In the genomic region with DNA sequence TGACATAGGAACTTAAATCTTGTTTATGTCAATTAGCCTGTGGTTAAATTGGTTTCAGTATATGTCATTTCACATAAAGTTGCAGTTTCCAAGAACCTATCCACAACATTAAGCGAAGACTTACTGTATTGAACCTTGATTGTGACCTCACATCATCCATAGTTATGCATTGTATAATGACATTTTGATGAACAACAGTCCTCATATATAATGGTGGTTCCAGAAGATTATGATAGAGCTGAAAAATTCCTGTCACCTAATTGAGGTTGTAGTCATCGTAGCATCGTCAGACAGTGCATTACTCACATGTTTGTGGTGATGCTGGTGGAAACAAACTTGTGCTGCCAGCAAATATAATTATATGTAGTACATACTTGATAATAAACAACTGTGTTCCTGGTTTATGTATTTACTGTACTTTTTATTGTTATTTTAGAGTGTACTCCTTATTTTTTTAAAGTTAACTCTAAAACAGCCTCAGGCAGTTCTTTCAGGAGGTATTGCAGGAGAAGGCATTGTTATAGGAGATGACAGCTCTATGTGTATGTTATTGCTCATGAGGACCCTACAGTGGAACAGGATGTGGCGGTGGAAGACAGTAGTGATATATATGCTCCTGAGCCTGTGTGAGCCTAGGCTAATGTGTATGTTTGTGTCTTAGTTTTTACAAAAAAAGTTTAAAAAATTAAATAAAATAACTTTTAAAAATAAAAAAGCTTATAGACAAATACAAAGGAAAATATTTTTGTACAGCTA, we compare ENCODE assay signal across 11 cellular contexts. TPM values are rescaled to one million over a fixed set of nuclear protein-coding genes. Genes with fewer than 3 reads are reported as not detected.
DNase-seq lines count a peak whose midpoint lies in the region; ATAC-seq, FAIRE-seq and TF ChIP-seq lines count a peak whose summit lies in the region.
"Had no signal": no experiment of that assay in that cellular context is flagged by ENCODE, and none has a peak within 500 bp of the region (broad histone marks: within the 10 kb centered on the region; RNA-seq: fewer than 3 reads in every experiment).

No MANE protein-coding gene starts in this region.

- H3K4me1 Mint-ChIP-seq in stimulated activated memory B cell treated with anti-CD40 and anti-IgM and Interleukin-4, amounts not matched to agents 10 μg/mL and 1 μg/mL and 100 μg/mL, for 72 hours, result peaks cover 21% of the 10 kb centered on the region

- peaks cover 3% of the 10 kb centered on the region for H3K4me1 ChIP-seq in GM12878 (ENCODE audit: control insufficient read depth, insufficient read depth, low read length)

- no peaks in the 10 kb centered on the region for H3K79me2 ChIP-seq in GM12878 (ENCODE audit: control insufficient read depth, insufficient read depth, low read length)

- BruUV-seq in GM12878 (replicated peaks; lab: Mats Ljungman, UMichigan), result no TSS peak

- no peak overlapping the region for H2AFZ ChIP-seq in GM12878 (ENCODE audit: control insufficient read depth, low read depth, low read length)

- CTCF ChIA-PET in AG04449 (lab: Yijun Ruan, JAX) (interaction anchor here (1.3 kb wide), 2 partner anchors 21 to 22 kb away, joined by 3 to 5 read pairs; no protein-coding TSS in a partner anchor), GM12878 (lab: Yijun Ruan, JAX) (interaction anchor here (0.6 to 1.6 kb wide), 6 partner anchors 11 to 343 kb away, joined by 3 to 5 read pairs (median 3); no protein-coding TSS in a partner anchor)

- no peak overlapping the region for H3K27ac ChIP-seq in GM12878 (ENCODE audit: control insufficient read depth, insufficient read depth)
- H3K27ac ChIP-seq: neutrophil had no signal

- TF ChIP-seq RAD21 in GM12878 (IDR thresholded peaks at IDR 0.05; ENCODE audit: insufficient read depth, low read depth, low read length), result no peak

- no peak overlapping the region for H3K27ac Mint-ChIP-seq in stimulated activated memory B cell treated with anti-CD40 and anti-IgM and Interleukin-4, amounts not matched to agents 10 μg/mL and 1 μg/mL and 100 μg/mL, for 72 hours

- H3K36me3 Mint-ChIP-seq in stimulated activated memory B cell treated with anti-CD40 and anti-IgM and Interleukin-4, amounts not matched to agents 10 μg/mL and 1 μg/mL and 100 μg/mL, for 72 hours, result peaks cover 7% of the 10 kb centered on the region

- SMC1A ChIA-PET in GM12878 (lab: Charles Lee; ENCODE audit: uncharacterized antibody, unreplicated experiment), result interaction anchor here (0.7 to 2.0 kb wide), 2 partner anchors 11 to 1762 kb away, joined by 3 to 7 read pairs; no protein-coding TSS in a partner anchor

- H4K20me1 ChIP-seq in GM12878 (ENCODE audit: control insufficient read depth, insufficient read depth), result no peaks in the 10 kb centered on the region

- H3K4me2 ChIP-seq in GM12878 (ENCODE audit: control insufficient read depth, insufficient read depth), result no peak overlapping the region

- H3K9me3 ChIP-seq in GM12878 (replicated peaks; ENCODE audit: control insufficient read depth, insufficient read depth, low read length), result no peaks in the 10 kb centered on the region
- H3K9me3 ChIP-seq: neutrophil had no signal

- RAD21 ChIA-PET in GM12878 (lab: Charles Lee; ENCODE audit: unreplicated experiment), result interaction anchor here (0.7 kb wide), 1 partner anchor 23 kb away, joined by 3 read pairs; no protein-coding TSS in a partner anchor

- no peak overlapping the region for H3K4me3 Mint-ChIP-seq in stimulated activated memory B cell treated with anti-CD40 and anti-IgM and Interleukin-4, amounts not matched to agents 10 μg/mL and 1 μg/mL and 100 μg/mL, for 72 hours

- no peak overlapping the region for H3K9ac ChIP-seq in GM12878 (ENCODE audit: control insufficient read depth, insufficient read depth, low read length)

- 46% methylated on average over 4 of the region's 4 CpGs for WGBS in GM12878 (ENCODE audit: insufficient coverage, insufficient replicate concordance, low lambda C conversion rate, missing lambda C conversion rate)

- H3K4me3 ChIP-seq in AG04449 (ENCODE audit: low read depth, low read length) (no peak overlapping the region), GM12878 (no peak overlapping the region)

- TF ChIP-seq CTCF in AG04449 (IDR thresholded peaks at IDR 0.05; ENCODE audit: insufficient read depth, low read length, missing control alignments) (no peak), GM12878 (IDR thresholded peaks at IDR 0.05 in 2 of 3, conservative IDR thresholded peaks at IDR 0.05 in 1 of 3; ENCODE audit: control insufficient read depth in 2 of 3, extremely low read depth in 1 of 3, insufficient read depth in 1 of 3, low read depth in 3 of 3, low read length in 3 of 3) (no peak)

- POLR2A ChIA-PET in AG04449 (lab: Yijun Ruan, JAX) (interaction anchor here (0.6 kb wide), 1 partner anchor 767 kb away, joined by 3 read pairs; no protein-coding TSS in a partner anchor), GM12878 (lab: Charles Lee) (no interaction called here)

- H3K27me3 ChIP-seq in GM12878 (replicated peaks in 1 of 2; ENCODE audit: control insufficient read depth in 2 of 2, insufficient read depth in 2 of 2, low read length in 1 of 2), result no peaks in the 10 kb centered on the region
- H3K27me3 ChIP-seq: neutrophil had no signal

- H3K27me3 Mint-ChIP-seq in stimulated activated memory B cell treated with anti-CD40 and anti-IgM and Interleukin-4, amounts not matched to agents 10 μg/mL and 1 μg/mL and 100 μg/mL, for 72 hours, result no peaks in the 10 kb centered on the region

- no peaks in the 10 kb centered on the region for H3K9me3 Mint-ChIP-seq in stimulated activated memory B cell treated with anti-CD40 and anti-IgM and Interleukin-4, amounts not matched to agents 10 μg/mL and 1 μg/mL and 100 μg/mL, for 72 hours

- DNase-seq in AG04449 (ENCODE audit: low read depth, low spot score) (peak; percentile 54), GM12878 (ENCODE audit: low read depth, low spot score) (no peak), NCI-H82 treated with DMSO at 0.1 percent for 48 hours (lab: John Stamatoyannopoulos, UW; ENCODE audit: unreplicated experiment) (no peak), NCI-H1694 (lab: John Stamatoyannopoulos, UW) (no peak), RPMI8226 (no peak)
- DNase-seq: aorta, NCI-H1930 had no signal

- in situ Hi-C loops in GM12878 (cut with MboI), result no loop called here

- no peak for TF ChIP-seq EP300 in GM12878 (IDR thresholded peaks at IDR 0.05; ENCODE audit: borderline replicate concordance in 1 of 2, control insufficient read depth in 1 of 2, low read depth in 2 of 2, low read length in 2 of 2)

- no peak for FAIRE-seq in GM12878 (lab: Jason Lieb, UNC)

- ATAC-seq in GM19372 (IDR thresholded peaks at IDR 0.05; ENCODE audit: low read depth, unreplicated experiment) (peak; percentile 60), HG03354 (IDR thresholded peaks at IDR 0.05; ENCODE audit: poor library complexity, severe bottlenecking, unreplicated experiment) (peak; percentile 80), GM12878 (peak; percentile 82)
- ATAC-seq in stimulated activated memory B cell treated with anti-CD40 and anti-IgM and Interleukin-4, amounts not matched to agents 10 μg/mL and 1 μg/mL and 100 μg/mL, for 72 hours, result no peak

- no peaks in the 10 kb centered on the region for H3K36me3 ChIP-seq in GM12878 (ENCODE audit: control insufficient read depth in 2 of 2, insufficient read depth in 2 of 2, low read length in 1 of 2)
- H3K36me3 ChIP-seq: neutrophil had no signal

- TF ChIP-seq POLR2A in GM12878 (IDR thresholded peaks at IDR 0.05; ENCODE audit: low read depth, low read length), result no peak

- intact Hi-C loops in GM12878 (cut with micrococcal nuclease; ENCODE audit: unreplicated experiment), result loop anchor here (5.0 kb wide), 1 partner anchor 55 kb away; a partner anchor contains a TSS

TF ChIP-seq in GM12878, 131 proteins besides CTCF, POLR2A, EP300 and RAD21 (continues in another document):
- TF ChIP-seq ATF7 (IDR thresholded peaks at IDR 0.05; ENCODE audit: low read depth), result 0 out of 2 replicates have a peak, but pooled peaks have one; percentile 41
- TF ChIP-seq YBX1 (IDR thresholded peaks at IDR 0.05), result no peak
- no peak for TF ChIP-seq SMARCA5 (IDR thresholded peaks at IDR 0.05)

RNA-seq across cellular contexts. Expression of a gene that starts 56.6 kb away (rescaled TPM):
- 4.8 and 4.9 TPM in 2 replicates for total RNA-seq in GM12878 (2013; cell fraction: nucleolus; rRNA removed)
- 23.4 and 24.5 TPM in 2 replicates for total RNA-seq in GM12878 (2014; rRNA removed)
- total RNA-seq in GM12878 (2014; rRNA removed; fragmentation: Illumina TruSeq; extraction: Trizol), result 17.1 and 18.5 TPM in 2 replicates
- 22.4 and 27.0 TPM in 2 replicates for total RNA-seq in GM12878 (2021)
- 22.3 TPM for polyA plus RNA-seq in GM12878 (2011; ENCODE audit: low read depth)
- 46.4 and 49.8 TPM in 2 replicates for polyA plus RNA-seq in GM12878 (2011; rRNA removed)
- polyA plus RNA-seq in GM12878 (2011; cell fraction: cytosol; rRNA removed), result 31.4 and 34.4 TPM in 2 replicates
- polyA plus RNA-seq in GM12878 (2011; cell fraction: nucleus; rRNA removed), result 31.3 and 37.2 TPM in 2 replicates
- polyA plus RNA-seq in GM12878 (2012), result 30.8 and 34.1 TPM in 2 replicates
- polyA plus RNA-seq in GM12878 (2014; fragmentation: Illumina TruSeq; extraction: Trizol), result 50.0 and 73.9 TPM in 2 replicates
- polyA plus RNA-seq in GM12878 (2014; fragmentation: Nextera tagmentation; extraction: Ambion mirVana), result 10 to 100 TPM; 14.9 to 22.7 TPM
- polyA plus RNA-seq in GM12878 (2014; rRNA removed), result 24.0 and 29.9 TPM in 2 replicates
- 10 to 100 TPM; 27.9 to 37.9 TPM for polyA plus RNA-seq in GM12878 (2016; fragmentation: Nextera tagmentation; extraction: Ambion mirVana)
- 16.8 and 19.4 TPM in 2 replicates for polyA minus RNA-seq in GM12878 (2011; rRNA and poly(A)+ RNA removed)
- polyA minus RNA-seq in GM12878 (2011; cell fraction: cytosol; rRNA and poly(A)+ RNA removed), result 5.1 and 11.1 TPM in 2 replicates
- 10.5 and 19.1 TPM in 2 replicates for polyA minus RNA-seq in GM12878 (2011; cell fraction: nucleus; rRNA and poly(A)+ RNA removed)
